23 cellular contexts compared by ENCODE assay signal in genomic region chr6:34722451-34722850, GRCh38.
"Had no signal": no experiment of that assay in that cellular context is flagged by ENCODE, and none has a peak within 500 bp of the region (broad histone marks: within the 10 kb centered on the region; RNA-seq: fewer than 3 reads in every experiment).

No MANE protein-coding gene starts in this region.

- ATAC-seq: activated CD8-positive, alpha-beta memory T cell treated with anti-CD3 and anti-CD28 coated beads, Interleukin-2, amount 10 ng/mL, durations not matched to agents 7 days and 5 days; SK-N-SH treated with all-trans-retinoic acid at 6 μM for 48 hours had no signal

- DNase-seq: activated CD4-positive, alpha-beta T cell treated with anti-CD3 and anti-CD28 coated beads for 48 hours; activated CD4-positive, alpha-beta T cell treated with anti-CD3 and anti-CD28 coated beads, Interleukin-2, amount 50 U/mL, for 4 hours; activated CD4-positive, CD25-positive, alpha-beta regulatory T cell treated with anti-CD3 and anti-CD28 coated beads, Interleukin-2, amount 50 U/mL, for 72 hours; activated CD8-positive, alpha-beta memory T cell treated with anti-CD3 and anti-CD28 coated beads, Interleukin-2, amount 10 ng/mL, durations not matched to agents 7 days and 5 days; activated effector memory CD4-positive, alpha-beta T cell treated with Interleukin-2 at 50 U/mL for 16 hours; activated naive CD4-positive, alpha-beta T cell; activated T-cell treated with anti-CD3 and anti-CD28 coated beads, Interleukin-2, amount 50 U/mL, for 24 hours; brain microvascular endothelial cell; Karpas-422; NCI-H1105 treated with DMSO at 0.1 percent for 48 hours; NCI-H1436 treated with DMSO at 0.1 percent for 48 hours; NCI-H187; NCI-H2081; NCI-H524; Peyer's patch; SHP77 had no signal

- H3K27ac ChIP-seq: brain microvascular endothelial cell, Peyer's patch, RWPE1, SJSA1 had no signal

- H3K4me3 Mint-ChIP-seq: activated CD8-positive, alpha-beta memory T cell treated with anti-CD3 and anti-CD28 coated beads, Interleukin-2, amount 10 ng/mL, durations not matched to agents 7 days and 5 days; activated naive CD8-positive, alpha-beta T cell; activated T-cell treated with anti-CD3 and anti-CD28 coated beads, Interleukin-2, amount 50 U/mL, for 24 hours; activated T-helper 1 cell treated with anti-CD3 and anti-CD28 coated beads, Interleukin-12 subunit alpha, Interleukin-12 subunit beta, Interleukin-2, Interleukin-4 antibody, amounts not matched to agents 30 ng/mL and 10 ng/mL and 1 ng/mL, durations not matched to agents 14 hours and 24 hours and 36 hours; T-helper 1 cell treated with Interleukin-12 subunit alpha and Interleukin-12 subunit beta and Interleukin-4 antibody, amounts not matched to agents 30 μg/mL and 1 μg/mL, for 36 hours had no signal

- H3K36me3 ChIP-seq: brain microvascular endothelial cell, cardiac muscle cell, Peyer's patch, SJSA1 had no signal

- H3K27me3 Mint-ChIP-seq: activated naive CD8-positive, alpha-beta T cell; activated T-cell treated with anti-CD3 and anti-CD28 coated beads, Interleukin-2, amount 50 U/mL, for 24 hours had no signal

- H3K27ac Mint-ChIP-seq: activated CD8-positive, alpha-beta memory T cell treated with anti-CD3 and anti-CD28 coated beads, Interleukin-2, amount 10 ng/mL, durations not matched to agents 7 days and 5 days; activated naive CD8-positive, alpha-beta T cell; activated T-cell treated with anti-CD3 and anti-CD28 coated beads, Interleukin-2, amount 50 U/mL, for 24 hours; activated T-helper 1 cell treated with anti-CD3 and anti-CD28 coated beads, Interleukin-12 subunit alpha, Interleukin-12 subunit beta, Interleukin-2, Interleukin-4 antibody, amounts not matched to agents 30 ng/mL and 10 ng/mL and 1 ng/mL, durations not matched to agents 14 hours and 24 hours and 36 hours; T-helper 1 cell treated with Interleukin-12 subunit alpha and Interleukin-12 subunit beta and Interleukin-4 antibody, amounts not matched to agents 30 μg/mL and 1 μg/mL, for 36 hours had no signal

- H3K4me1 ChIP-seq: Peyer's patch had no signal

- H3K4me3 ChIP-seq: cardiac muscle cell, Peyer's patch, SJSA1 had no signal

- H3K27me3 ChIP-seq: brain microvascular endothelial cell, cardiac muscle cell, Peyer's patch, SJSA1 had no signal

- H3K4me1 Mint-ChIP-seq: activated CD8-positive, alpha-beta memory T cell treated with anti-CD3 and anti-CD28 coated beads, Interleukin-2, amount 10 ng/mL, durations not matched to agents 7 days and 5 days had no signal

- H3K9me3 ChIP-seq: SJSA1 had no signal
